In genomic region chr17:33684714-33685113, GRCh38 we compare ENCODE assay signal across 26 cellular contexts.
"Had no signal": no experiment of that assay in that cellular context is flagged by ENCODE, and none has a peak within 500 bp of the region (broad histone marks: within the 10 kb centered on the region; RNA-seq: fewer than 3 reads in every experiment).

No MANE protein-coding gene starts in this region.

- DNase-seq: activated CD4-positive, alpha-beta T cell treated with anti-CD3 and anti-CD28 coated beads for 36 hours; activated CD4-positive, alpha-beta T cell treated with anti-CD3 and anti-CD28 coated beads, Interleukin-2, amount 10 ng/mL, durations not matched to agents 7 days and 5 days; activated CD4-positive, alpha-beta T cell treated with anti-CD3 and anti-CD28 coated beads, Interleukin-2, amount 50 U/mL, for 48 hours; activated CD8-positive, alpha-beta T cell treated with anti-CD3 and anti-CD28 coated beads, Interleukin-2, amount 10 ng/mL, durations not matched to agents 7 days and 5 days; activated gamma-delta T cell treated with Interleukin-2 at 50 U/mL for 16 hours; activated naive CD4-positive, alpha-beta T cell treated with anti-CD3 and anti-CD28 coated beads for 36 hours; activated T-cell treated with anti-CD3 and anti-CD28 coated beads for 4 hours; activated T-cell treated with anti-CD3 and anti-CD28 coated beads, Interleukin-2, amount 50 U/mL, for 4 hours; adrenal gland; body of pancreas; NCI-H1105 treated with DMSO at 0.1 percent for 48 hours; NCI-H1436; NCI-H1694; NCI-H2029; NCI-H2171 treated with DMSO at 0.1 percent for 48 hours; NCI-H446; NCI-H510A treated with DMSO at 0.1 percent for 48 hours; NCI-H526 treated with DMSO at 0.1 percent for 48 hours; NK-92 treated with Interleukin-12 subunit alpha and Interleukin-12 subunit beta, amount 100 ng/mL, for 24 hours; PC-3; Peyer's patch; RPMI8226; SHP77 treated with DMSO at 0.1 percent for 48 hours; SK-N-SH had no signal

- H3K27ac ChIP-seq: adrenal gland, body of pancreas, breast epithelium, Peyer's patch, SJSA1 had no signal
